ENCODE assay signal across 23 cellular contexts in the genomic region with DNA sequence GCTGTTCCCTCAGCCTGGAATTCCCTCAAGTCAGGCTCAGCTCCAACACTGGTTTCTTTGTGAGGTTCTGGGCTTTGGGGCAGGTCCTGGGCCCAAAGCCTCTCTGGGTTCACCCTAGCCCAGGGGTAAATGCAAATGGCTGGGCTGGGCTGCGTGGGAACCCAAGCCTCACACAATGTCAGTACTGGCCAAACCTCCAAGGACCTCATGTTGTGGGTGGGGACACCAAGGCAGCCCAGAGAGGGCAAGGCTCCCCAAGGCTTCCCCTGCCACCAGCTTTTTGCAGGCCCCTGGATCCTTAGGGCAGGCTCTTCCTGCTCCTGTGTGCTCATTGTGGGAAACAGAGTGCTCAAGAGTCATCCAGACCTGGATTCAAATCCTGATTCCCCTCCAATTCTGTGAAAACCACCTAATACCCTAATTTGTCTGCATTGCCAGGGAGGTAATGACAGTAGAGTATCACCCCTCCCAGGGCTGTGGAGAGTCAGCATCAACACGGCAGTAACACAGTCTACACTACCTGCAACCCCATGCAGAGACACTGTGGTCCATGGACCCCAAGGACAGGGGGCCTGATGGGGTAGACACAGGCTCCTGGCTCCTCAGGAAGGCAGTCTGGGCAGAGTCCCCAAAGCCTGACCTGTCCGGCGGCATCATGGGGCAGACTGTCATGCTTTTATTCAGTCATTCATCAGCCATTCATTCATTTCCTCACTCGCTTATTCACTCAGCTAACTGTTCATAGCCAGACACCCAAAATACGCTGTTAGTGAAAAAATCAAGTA.
DNase-seq lines count a peak whose midpoint lies in the region; ATAC-seq and TF ChIP-seq lines count a peak whose summit lies in the region.
"Had no signal": no experiment of that assay in that cellular context is flagged by ENCODE, and none has a peak within 500 bp of the region (broad histone marks: within the 10 kb centered on the region; RNA-seq: fewer than 3 reads in every experiment).

No MANE protein-coding gene starts in this region.

- H4K20me1 ChIP-seq in SK-N-SH (ENCODE audit: insufficient read depth): no peaks in the 10 kb centered on the region

- no peak for ATAC-seq in SK-N-SH treated with all-trans-retinoic acid at 6 μM for 48 hours
- ATAC-seq in upper lobe of left lung (ENCODE audit: low FRiP score in 2 of 2): no peak
- ATAC-seq in HG02588 (IDR thresholded peaks at IDR 0.05; ENCODE audit: unreplicated experiment): no peak
- ATAC-seq: activated CD8-positive, alpha-beta memory T cell treated with anti-CD3 and anti-CD28 coated beads, Interleukin-2, amount 10 ng/mL, durations not matched to agents 7 days and 5 days; activated T-cell treated with anti-CD3 and anti-CD28 coated beads, Interleukin-2, amount 50 U/mL, for 72 hours; HCT116 had no signal

- DNase-seq in SK-N-SH: peak; percentile 16
- peak; percentile 20 for DNase-seq in H7
- DNase-seq in islet precursor cell: peak; percentile 31
- DNase-seq in sigmoid colon: peak; percentile 50
- DNase-seq in upper lobe of left lung: no peak
- DNase-seq in NCI-H69 (lab: John Stamatoyannopoulos, UW): no peak
- DNase-seq: activated CD8-positive, alpha-beta memory T cell treated with anti-CD3 and anti-CD28 coated beads, Interleukin-2, amount 10 ng/mL, durations not matched to agents 7 days and 5 days; activated T-cell treated with anti-CD3 and anti-CD28 coated beads, Interleukin-2, amount 50 U/mL, for 72 hours; caudate nucleus; CD4-positive, CD25-positive, alpha-beta regulatory T cell; DND-41; Karpas-422; kidney glomerular epithelial cell; NCI-H446 treated with DMSO at 0.1 percent for 48 hours; occipital lobe; small intestine; stimulated activated CD4-positive, alpha-beta T cell treated with anti-CD3 and anti-CD28 coated beads, Interleukin-2, amount 100 ng/mL, for 24 hours; transverse colon had no signal

- no peak overlapping the region for H3K9ac ChIP-seq in SK-N-SH

- H3K4me1 ChIP-seq in SK-N-SH (ENCODE audit: control insufficient read depth in 1 of 2, insufficient read depth in 2 of 2, low read depth in 1 of 2, low read length in 1 of 2): peaks cover 7 to 43% of the 10 kb centered on the region in 2 experiments; a peak in 1 of 4 replicates
- peaks cover 0 to 20% (median 14%) of the 10 kb centered on the region in 4 donors for H3K4me1 ChIP-seq in sigmoid colon
- H3K4me1 ChIP-seq in upper lobe of left lung: peaks cover 3 to 17% (median 9%) of the 10 kb centered on the region in 4 donors

- H3K27ac ChIP-seq in SK-N-SH (ENCODE audit: low read depth in 2 of 2, low read length in 1 of 2) (no peak overlapping the region), sigmoid colon (no peak overlapping the region), upper lobe of left lung (no peak overlapping the region)
- H3K27ac ChIP-seq: 22Rv1, HL-60, transverse colon had no signal

- CTCF ChIA-PET in SK-N-SH (lab: Yijun Ruan, JAX): interaction anchor here (1.2 kb wide), 1 partner anchor 12 kb away, joined by 3 read pairs; no protein-coding TSS in a partner anchor

- TF ChIP-seq RAD21 in SK-N-SH (IDR thresholded peaks at IDR 0.05; ENCODE audit: low read length): no peak

- no peaks in the 10 kb centered on the region for H3K79me2 ChIP-seq in SK-N-SH (ENCODE audit: insufficient read depth)

- H3K4me2 ChIP-seq in SK-N-SH: no peak overlapping the region

- WGBS in SK-N-SH (ENCODE audit: low lambda C conversion rate): 86% methylated on average over 5 of the region's 6 CpGs
- WGBS in sigmoid colon, 2 donors: 83 to 89% methylated on average over 6 of the region's 6 CpGs
- 86 to 92% methylated on average over 5 to 6 of the region's 6 CpGs for WGBS in upper lobe of left lung, 2 donors

- H3K9me3 ChIP-seq in SK-N-SH: no peaks in the 10 kb centered on the region
- no peaks in the 10 kb centered on the region for H3K9me3 ChIP-seq in sigmoid colon
- no peaks in the 10 kb centered on the region for H3K9me3 ChIP-seq in upper lobe of left lung
- H3K9me3 ChIP-seq: transverse colon had no signal

- H3K27me3 ChIP-seq in SK-N-SH (ENCODE audit: insufficient read depth) (no peaks in the 10 kb centered on the region), H7 (ENCODE audit: control insufficient read depth, insufficient read depth, low read length) (no peaks in the 10 kb centered on the region; the same call in 1 of the 2 replicates), sigmoid colon (no peaks in the 10 kb centered on the region), upper lobe of left lung (no peaks in the 10 kb centered on the region)
- H3K27me3 ChIP-seq: transverse colon had no signal

- H3K36me3 ChIP-seq in SK-N-SH (replicated peaks in 1 of 2; ENCODE audit: control insufficient read depth in 1 of 2, insufficient read depth in 2 of 2, low read length in 1 of 2): no peaks in the 10 kb centered on the region
- no peaks in the 10 kb centered on the region for H3K36me3 ChIP-seq in H7 (replicated peaks; ENCODE audit: control insufficient read depth, insufficient read depth, low read length)
- H3K36me3 ChIP-seq in sigmoid colon: no peaks in the 10 kb centered on the region
- no peaks in the 10 kb centered on the region for H3K36me3 ChIP-seq in upper lobe of left lung
- H3K36me3 ChIP-seq: transverse colon had no signal

- POLR2A ChIA-PET in SK-N-SH (lab: Yijun Ruan, JAX): no interaction called here

- intact Hi-C loops in sigmoid colon (cut with DNase I): no loop called here

- TF ChIP-seq POLR2A in sigmoid colon (IDR thresholded peaks at IDR 0.05) (no peak), upper lobe of left lung (IDR thresholded peaks at IDR 0.05) (no peak)

- TF ChIP-seq CTCF in SK-N-SH (IDR thresholded peaks at IDR 0.05): no peak
- TF ChIP-seq CTCF in sigmoid colon (IDR thresholded peaks at IDR 0.05): no peak
- no peak for TF ChIP-seq CTCF in upper lobe of left lung (IDR thresholded peaks at IDR 0.05)

- no peaks in the 10 kb centered on the region for H3F3A ChIP-seq in SK-N-SH (replicated peaks; ENCODE audit: insufficient read depth)

- H3K9me2 ChIP-seq in SK-N-SH: no peaks in the 10 kb centered on the region

- TF ChIP-seq EP300 in SK-N-SH (IDR thresholded peaks at IDR 0.05; ENCODE audit: borderline replicate concordance in 1 of 2, low read depth in 1 of 2, low read length in 1 of 2): no peak
- TF ChIP-seq EP300 in sigmoid colon (IDR thresholded peaks at IDR 0.05): no peak
- TF ChIP-seq EP300 in upper lobe of left lung (IDR thresholded peaks at IDR 0.05): no peak

- H2AFZ ChIP-seq in SK-N-SH (ENCODE audit: low read depth): no peak overlapping the region

- no peak overlapping the region for H3K4me3 ChIP-seq in SK-N-SH (ENCODE audit: low read depth in 2 of 2, low read length in 1 of 2)
- no peak overlapping the region for H3K4me3 ChIP-seq in H7 (ENCODE audit: insufficient read depth, low read depth, low read length)
- H3K4me3 ChIP-seq in sigmoid colon: no peak overlapping the region
- no peak overlapping the region for H3K4me3 ChIP-seq in upper lobe of left lung
- H3K4me3 ChIP-seq: transverse colon had no signal

TF ChIP-seq in SK-N-SH, 30 proteins besides CTCF, POLR2A, EP300 and RAD21 (continues in another document):
- TF ChIP-seq ZBTB33 (IDR thresholded peaks at IDR 0.05; ENCODE audit: borderline replicate concordance, low read depth) (no peak), NFIC (IDR thresholded peaks at IDR 0.05; ENCODE audit: borderline replicate concordance) (no peak), USF1 (IDR thresholded peaks at IDR 0.05; ENCODE audit: borderline replicate concordance, low read depth) (no peak)

TF ChIP-seq in SK-N-SH treated with all-trans-retinoic acid at 6 μM for 48 hours, 23 proteins besides CTCF, POLR2A, EP300 and RAD21:
- TF ChIP-seq OSR1 (CRISPR knock-in tag; IDR thresholded peaks at IDR 0.05): no peak
- no peak for TF ChIP-seq ZFP3 (CRISPR knock-in tag; IDR thresholded peaks at IDR 0.05)
- TF ChIP-seq BACH2 (CRISPR knock-in tag; IDR thresholded peaks at IDR 0.05; ENCODE audit: borderline replicate concordance): no peak
- TF ChIP-seq, protein P1, sequence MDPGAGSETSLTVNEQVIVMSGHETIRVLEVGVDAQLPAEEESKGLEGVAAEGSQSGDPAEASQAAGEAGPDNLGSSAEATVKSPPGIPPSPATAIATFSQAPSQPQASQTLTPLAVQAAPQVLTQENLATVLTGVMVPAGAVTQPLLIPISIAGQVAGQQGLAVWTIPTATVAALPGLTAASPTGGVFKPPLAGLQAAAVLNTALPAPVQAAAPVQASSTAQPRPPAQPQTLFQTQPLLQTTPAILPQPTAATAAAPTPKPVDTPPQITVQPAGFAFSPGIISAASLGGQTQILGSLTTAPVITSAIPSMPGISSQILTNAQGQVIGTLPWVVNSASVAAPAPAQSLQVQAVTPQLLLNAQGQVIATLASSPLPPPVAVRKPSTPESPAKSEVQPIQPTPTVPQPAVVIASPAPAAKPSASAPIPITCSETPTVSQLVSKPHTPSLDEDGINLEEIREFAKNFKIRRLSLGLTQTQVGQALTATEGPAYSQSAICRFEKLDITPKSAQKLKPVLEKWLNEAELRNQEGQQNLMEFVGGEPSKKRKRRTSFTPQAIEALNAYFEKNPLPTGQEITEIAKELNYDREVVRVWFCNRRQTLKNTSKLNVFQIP (CRISPR knock-in tag; IDR thresholded peaks at IDR 0.05; ENCODE audit: borderline replicate concordance, low read depth): no peak
- no peak for TF ChIP-seq ZNF565 (CRISPR knock-in tag; conservative IDR thresholded peaks at IDR 0.05; ENCODE audit: low read depth)
- no peak for TF ChIP-seq GLIS3 (CRISPR knock-in tag; IDR thresholded peaks at IDR 0.05)
- no peak for TF ChIP-seq ZNF8 (CRISPR knock-in tag; IDR thresholded peaks at IDR 0.05)
- TF ChIP-seq PPARA (CRISPR knock-in tag; IDR thresholded peaks at IDR 0.05; ENCODE audit: borderline replicate concordance): no peak
- TF ChIP-seq, protein P2, sequence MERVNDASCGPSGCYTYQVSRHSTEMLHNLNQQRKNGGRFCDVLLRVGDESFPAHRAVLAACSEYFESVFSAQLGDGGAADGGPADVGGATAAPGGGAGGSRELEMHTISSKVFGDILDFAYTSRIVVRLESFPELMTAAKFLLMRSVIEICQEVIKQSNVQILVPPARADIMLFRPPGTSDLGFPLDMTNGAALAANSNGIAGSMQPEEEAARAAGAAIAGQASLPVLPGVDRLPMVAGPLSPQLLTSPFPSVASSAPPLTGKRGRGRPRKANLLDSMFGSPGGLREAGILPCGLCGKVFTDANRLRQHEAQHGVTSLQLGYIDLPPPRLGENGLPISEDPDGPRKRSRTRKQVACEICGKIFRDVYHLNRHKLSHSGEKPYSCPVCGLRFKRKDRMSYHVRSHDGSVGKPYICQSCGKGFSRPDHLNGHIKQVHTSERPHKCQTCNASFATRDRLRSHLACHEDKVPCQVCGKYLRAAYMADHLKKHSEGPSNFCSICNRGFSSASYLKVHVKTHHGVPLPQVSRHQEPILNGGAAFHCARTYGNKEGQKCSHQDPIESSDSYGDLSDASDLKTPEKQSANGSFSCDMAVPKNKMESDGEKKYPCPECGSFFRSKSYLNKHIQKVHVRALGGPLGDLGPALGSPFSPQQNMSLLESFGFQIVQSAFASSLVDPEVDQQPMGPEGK (CRISPR knock-in tag; IDR thresholded peaks at IDR 0.05; ENCODE audit: borderline replicate concordance): no peak
- no peak for TF ChIP-seq ISL1 (CRISPR knock-in tag; IDR thresholded peaks at IDR 0.05)

Comparison
In these comparisons a context has a peak if more than half of its experiments do, and no peak if none do; other contexts are left out.
1. DNase-seq: peak in SK-N-SH (single experiment), H7 (single experiment), islet precursor cell (single experiment) and sigmoid colon (single experiment); none in upper lobe of left lung (0 of 2) and NCI-H69 (single experiment).